Comparison of ENCODE assay signal across 18 cellular contexts in the genomic region with DNA sequence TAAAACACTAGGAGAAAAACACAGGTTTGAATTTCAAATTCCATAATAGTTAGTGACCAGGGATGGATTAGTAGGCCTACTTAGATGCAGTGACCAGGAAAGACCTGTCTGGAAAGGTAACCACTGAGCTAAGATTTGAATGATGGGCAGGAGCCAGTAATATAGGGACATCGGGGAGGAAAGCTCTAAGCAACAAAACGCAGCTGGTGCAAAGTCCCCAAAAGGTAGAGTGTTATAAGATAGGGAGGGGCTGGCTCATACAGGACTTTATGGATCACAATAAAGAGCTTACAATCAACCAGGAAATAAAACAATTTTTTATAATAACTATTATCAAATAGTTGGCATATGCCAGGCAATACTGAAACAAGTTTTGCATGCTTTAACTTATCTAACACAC.
DNase-seq lines count a peak whose midpoint lies in the region; ATAC-seq and TF ChIP-seq lines count a peak whose summit lies in the region.
"Had no signal": no experiment of that assay in that cellular context is flagged by ENCODE, and none has a peak within 500 bp of the region (broad histone marks: within the 10 kb centered on the region; RNA-seq: fewer than 3 reads in every experiment).

No MANE protein-coding gene starts in this region.

- TF ChIP-seq CTCF in neural crest cell (conservative IDR thresholded peaks at IDR 0.05) (no peak), transverse colon (IDR thresholded peaks at IDR 0.05) (no peak)

- intact Hi-C loops in transverse colon (cut with DNase I; ENCODE audit: low total_unique reads): no loop called here

- no peaks in the 10 kb centered on the region for H3K9me3 Mint-ChIP-seq in neural crest cell
- H3K9me3 Mint-ChIP-seq in activated T-cell treated with anti-CD3 and anti-CD28 coated beads, Interleukin-2, amount 50 U/mL, for 4 hours: peaks cover 4% of the 10 kb centered on the region
- H3K9me3 Mint-ChIP-seq: CD8-positive, alpha-beta T cell had no signal

- 58 to 68% methylated on average over 2 of the region's 2 CpGs for WGBS in transverse colon (ENCODE audit: low coverage in 1 of 2), 2 donors

- no peaks in the 10 kb centered on the region for H3K4me1 Mint-ChIP-seq in neural crest cell
- H3K4me1 Mint-ChIP-seq in activated T-cell treated with anti-CD3 and anti-CD28 coated beads, Interleukin-2, amount 50 U/mL, for 4 hours (ENCODE audit: low read depth): no peaks in the 10 kb centered on the region
- H3K4me1 Mint-ChIP-seq: B cell; CD4-positive, CD25-positive, alpha-beta regulatory T cell had no signal

- H3K27me3 ChIP-seq in transverse colon: no peaks in the 10 kb centered on the region
- H3K27me3 ChIP-seq: BLaER1 had no signal

- in situ Hi-C loops in transverse colon (cut with MboI; ENCODE audit: low pct_ligation_motif_present in 1 of 4, low pct_unique_long_range_greater_than_20kb in 1 of 4, low sequenced_read_pairs in 3 of 4): no loop called here

- no peaks in the 10 kb centered on the region for H3K9me3 ChIP-seq in transverse colon
- H3K9me3 ChIP-seq: BLaER1, Caco-2 had no signal

- peak overlapping the region in 2 of 4 donors; percentile 32 to 40 for H3K27ac ChIP-seq in transverse colon
- H3K27ac ChIP-seq: 22Rv1, BLaER1, C4-2B, GM23248 had no signal

- peak overlapping the region; percentile 32 for H3K27ac Mint-ChIP-seq in neural crest cell (ENCODE audit: unreplicated experiment)
- H3K27ac Mint-ChIP-seq: B cell; CD4-positive, CD25-positive, alpha-beta regulatory T cell; CD8-positive, alpha-beta T cell had no signal

- ATAC-seq in activated T-cell treated with anti-CD3 and anti-CD28 coated beads, Interleukin-2, amount 50 U/mL, for 4 hours: no peak
- ATAC-seq: CD8-positive, alpha-beta T cell had no signal

- no peak overlapping the region for H3K4me3 Mint-ChIP-seq in neural crest cell
- H3K4me3 Mint-ChIP-seq in activated T-cell treated with anti-CD3 and anti-CD28 coated beads, Interleukin-2, amount 50 U/mL, for 4 hours: no peak overlapping the region
- H3K4me3 Mint-ChIP-seq: B cell; CD4-positive, CD25-positive, alpha-beta regulatory T cell; CD8-positive, alpha-beta T cell had no signal

- H3K36me3 ChIP-seq in transverse colon: no peaks in the 10 kb centered on the region
- H3K36me3 ChIP-seq: BLaER1 had no signal

- peaks cover 0 to 32% (median 10%) of the 10 kb centered on the region in 4 donors for H3K4me1 ChIP-seq in transverse colon
- H3K4me1 ChIP-seq: BLaER1, Caco-2 had no signal

- TF ChIP-seq EP300 in transverse colon (IDR thresholded peaks at IDR 0.05; ENCODE audit: low read depth): no peak

- H3K36me3 Mint-ChIP-seq in neural crest cell (ENCODE audit: low read depth): no peaks in the 10 kb centered on the region
- no peaks in the 10 kb centered on the region for H3K36me3 Mint-ChIP-seq in activated T-cell treated with anti-CD3 and anti-CD28 coated beads, Interleukin-2, amount 50 U/mL, for 4 hours (ENCODE audit: insufficient read depth)
- H3K36me3 Mint-ChIP-seq: CD4-positive, CD25-positive, alpha-beta regulatory T cell; CD8-positive, alpha-beta T cell had no signal

- no peak for TF ChIP-seq POLR2A in transverse colon (IDR thresholded peaks at IDR 0.05)

- DNase-seq in NCI-H82 (lab: John Stamatoyannopoulos, UW) (peak; percentile 6), NCI-H82 treated with DMSO at 0.1 percent for 48 hours (lab: John Stamatoyannopoulos, UW; ENCODE audit: unreplicated experiment) (no peak), neural crest cell (ENCODE audit: low read depth, low spot score) (no peak), transverse colon (peak; percentile 57), glomerular visceral epithelial cell (ENCODE audit: extremely low spot score) (no peak)
- DNase-seq in activated T-cell treated with anti-CD3 and anti-CD28 coated beads, Interleukin-2, amount 50 U/mL, for 4 hours: no peak
- DNase-seq: Caco-2; CD4-positive, CD25-positive, alpha-beta regulatory T cell; CD8-positive, alpha-beta T cell; DMS153; DND-41; GM23248; H7; HCEC 1CT had no signal

- H3K27me3 Mint-ChIP-seq in neural crest cell (ENCODE audit: low read depth): no peaks in the 10 kb centered on the region
- H3K27me3 Mint-ChIP-seq in activated T-cell treated with anti-CD3 and anti-CD28 coated beads, Interleukin-2, amount 50 U/mL, for 4 hours (ENCODE audit: low read depth): no peaks in the 10 kb centered on the region
- H3K27me3 Mint-ChIP-seq: B cell; CD4-positive, CD25-positive, alpha-beta regulatory T cell had no signal

- H3K4me3 ChIP-seq in transverse colon: no peak overlapping the region
- H3K4me3 ChIP-seq: BLaER1, GM23248 had no signal

Comparison
In these comparisons a context has a peak if more than half of its experiments do, and no peak if none do; other contexts are left out.
1. DNase-seq: peak in NCI-H82 (single experiment) and transverse colon (single experiment); none in NCI-H82 treated with DMSO at 0.1 percent for 48 hours (single experiment), neural crest cell (single experiment), glomerular visceral epithelial cell (single experiment) and activated T-cell treated with anti-CD3 and anti-CD28 coated beads, Interleukin-2, amount 50 U/mL, for 4 hours (single experiment).